ENCODE assay signal across 16 cellular contexts in the genomic region with DNA sequence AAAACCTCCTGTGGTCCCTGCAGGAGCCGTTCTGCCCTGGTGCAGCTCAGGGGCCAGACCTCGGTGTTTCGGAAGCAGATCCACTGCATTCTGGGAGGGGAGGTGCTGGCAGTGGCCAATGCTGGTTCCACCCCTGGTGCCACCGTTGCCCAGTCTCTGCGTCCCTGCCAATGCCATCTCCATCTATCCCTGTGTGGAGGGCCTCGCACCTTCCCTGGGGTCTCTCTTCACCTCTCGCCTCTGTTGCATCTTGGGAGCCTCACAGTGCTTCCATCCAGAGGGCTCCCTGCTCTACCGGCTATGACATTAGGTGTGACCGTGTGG. TPM values are rescaled to one million over a fixed set of nuclear protein-coding genes. Genes with fewer than 3 reads are reported as not detected.
DNase-seq lines count a peak whose midpoint lies in the region; ATAC-seq, FAIRE-seq and TF ChIP-seq lines count a peak whose summit lies in the region.
"Had no signal": no experiment of that assay in that cellular context is flagged by ENCODE, and none has a peak within 500 bp of the region (broad histone marks: within the 10 kb centered on the region; RNA-seq: fewer than 3 reads in every experiment).

No MANE protein-coding gene starts in this region.

- H3K9ac ChIP-seq in H9 (ENCODE audit: extremely low read depth, insufficient read length, low read length) (no peak overlapping the region), astrocyte (ENCODE audit: low read length) (peak overlapping the region; percentile 52), skeletal muscle satellite cell (ENCODE audit: low read depth, low read length) (peak overlapping the region; percentile 25)

- H3K36me3 ChIP-seq in astrocyte (ENCODE audit: insufficient read depth, low read length) (no peaks in the 10 kb centered on the region), hepatocyte (replicated peaks; ENCODE audit: insufficient read depth, low read depth) (no peaks in the 10 kb centered on the region), skeletal muscle satellite cell (ENCODE audit: insufficient read depth, low read length) (peaks cover 3% of the 10 kb centered on the region)

- H2BK120ac ChIP-seq in H9 (ENCODE audit: low read depth, low read length, poor library complexity, severe bottlenecking) = no peak overlapping the region

- H3K27me3 ChIP-seq in H9 (ENCODE audit: insufficient read depth, low read length) (no peaks in the 10 kb centered on the region), astrocyte (ENCODE audit: insufficient read depth, low read length) (no peaks in the 10 kb centered on the region), hepatocyte (no peaks in the 10 kb centered on the region), skeletal muscle satellite cell (ENCODE audit: control insufficient read depth, insufficient read depth, low read length) (no peaks in the 10 kb centered on the region)

- H3K4me3 ChIP-seq in astrocyte (ENCODE audit: insufficient read depth, low read depth, low read length) (no peak overlapping the region), hepatocyte (no peak overlapping the region), skeletal muscle satellite cell (ENCODE audit: low read length) (peak overlapping the region; percentile 55)
- H3K4me3 ChIP-seq: GM23338, lung had no signal

- no peaks in the 10 kb centered on the region for H3K79me1 ChIP-seq in H9 (ENCODE audit: insufficient read depth, low read depth, low read length, poor library complexity, severe bottlenecking)

- H3K4me1 Mint-ChIP-seq in H9 (peaks cover 38 to 53% of the 10 kb centered on the region in 2 experiments), astrocyte (ENCODE audit: low read depth, unreplicated experiment) (peaks cover 55% of the 10 kb centered on the region)

- no peak overlapping the region for H3K4ac ChIP-seq in H9 (ENCODE audit: low read depth, low read length)

- no peaks in the 10 kb centered on the region for H4K20me1 ChIP-seq in H9 (ENCODE audit: control insufficient read depth, insufficient read depth, insufficient read length)
- H4K20me1 ChIP-seq in astrocyte (ENCODE audit: insufficient read depth, low read length) = peaks cover 90% of the 10 kb centered on the region
- no peaks in the 10 kb centered on the region for H4K20me1 ChIP-seq in hepatocyte (ENCODE audit: insufficient read depth, poor library complexity, severe bottlenecking)

- H4K91ac ChIP-seq in H9 (ENCODE audit: insufficient read length, low read depth, low read length) = no peak overlapping the region

- H3K56ac ChIP-seq in H9 (ENCODE audit: insufficient read length, low read depth, low read length) = no peak overlapping the region

- no peak overlapping the region for H2BK5ac ChIP-seq in H9 (ENCODE audit: insufficient read length, low read length)

- H3K9me3 ChIP-seq in H9 (ENCODE audit: control insufficient read depth, low read depth, low read length) (no peaks in the 10 kb centered on the region), astrocyte (ENCODE audit: insufficient read depth, low read depth, low read length) (no peaks in the 10 kb centered on the region), hepatocyte (ENCODE audit: low read depth) (no peaks in the 10 kb centered on the region), skeletal muscle satellite cell (replicated peaks; ENCODE audit: low read length) (no peaks in the 10 kb centered on the region)

- H3K27ac ChIP-seq in H9 (ENCODE audit: insufficient read length, low read depth, low read length) (no peak overlapping the region), astrocyte (ENCODE audit: low read depth, low read length) (no peak overlapping the region), hepatocyte (peak overlapping the region; percentile 20)
- H3K27ac ChIP-seq: HL-60 had no signal

- H3K18ac ChIP-seq in H9 (ENCODE audit: insufficient read length, low read depth, low read length) = no peak overlapping the region

- H3K23ac ChIP-seq in H9 (ENCODE audit: insufficient read length, low read depth, low read length) = no peak overlapping the region

- no peak for TF ChIP-seq CTCF in H9 (conservative IDR thresholded peaks at IDR 0.05)
- TF ChIP-seq CTCF in astrocyte (IDR thresholded peaks at IDR 0.05; ENCODE audit: insufficient read depth, low read depth, low read length) = no peak
- no peak for TF ChIP-seq CTCF in hepatocyte (IDR thresholded peaks at IDR 0.05; ENCODE audit: poor library complexity)

- no peaks in the 10 kb centered on the region for H3K9me2 ChIP-seq in hepatocyte (replicated peaks; ENCODE audit: insufficient read depth)

- peak overlapping the region; percentile 16; the same call in 1 of the 2 replicates for H3K14ac ChIP-seq in H9 (ENCODE audit: insufficient read depth, low read length)

- H4K8ac ChIP-seq in H9 (replicated peaks; ENCODE audit: insufficient read length, low read depth, low read length) = no peak overlapping the region

- no peak overlapping the region for H4K5ac ChIP-seq in H9 (ENCODE audit: insufficient read length, low read depth, low read length)

- H2AK5ac ChIP-seq in H9 (ENCODE audit: insufficient read length, low read length) = no peak overlapping the region

- no peak overlapping the region for H2BK20ac ChIP-seq in H9 (ENCODE audit: low read depth, low read length, poor library complexity, severe bottlenecking)

- no peak overlapping the region for H2BK15ac ChIP-seq in H9 (ENCODE audit: low read depth, low read length)

- no peak overlapping the region for H2AFZ ChIP-seq in H9 (ENCODE audit: low read length)
- no peak overlapping the region for H2AFZ ChIP-seq in astrocyte (ENCODE audit: low read depth, low read length)
- H2AFZ ChIP-seq in hepatocyte = no peak overlapping the region
- H2AFZ ChIP-seq: GM23338 had no signal

- no peak overlapping the region for H3T11ph ChIP-seq in H9 (ENCODE audit: low read length)

- H3K23me2 ChIP-seq in H9 (ENCODE audit: insufficient read length, low read depth, low read length, poor library complexity, severe bottlenecking) = no peaks in the 10 kb centered on the region

- H3K79me2 ChIP-seq in H9 (ENCODE audit: insufficient read depth, low read length) (no peaks in the 10 kb centered on the region; the same call in 1 of the 2 replicates), astrocyte (ENCODE audit: insufficient read depth, low read length) (peaks cover 93% of the 10 kb centered on the region), hepatocyte (peaks cover 68% of the 10 kb centered on the region)

- no CpG with 5 or more reads among the region's 9 CpGs for WGBS in H9 (ENCODE audit: extremely low coverage, insufficient read length, low lambda C conversion rate)
- WGBS in hepatocyte (ENCODE audit: low lambda C conversion rate, missing lambda C conversion rate) = 83% methylated on average over 9 of the region's 9 CpGs

- no peak for ATAC-seq in GM19324 (IDR thresholded peaks at IDR 0.05; ENCODE audit: low FRiP score, unreplicated experiment)

- H2BK12ac ChIP-seq in H9 (ENCODE audit: insufficient read length, low read depth, low read length) = no peak overlapping the region

- no peaks in the 10 kb centered on the region for H3K9me3 Mint-ChIP-seq in H9
- no peaks in the 10 kb centered on the region for H3K9me3 Mint-ChIP-seq in astrocyte (ENCODE audit: unreplicated experiment)
- H3K9me3 Mint-ChIP-seq: activated CD4-positive, alpha-beta T cell treated with anti-CD3 and anti-CD28 coated beads, Interleukin-2, amount 10 ng/mL, durations not matched to agents 24 days and 14 days; GM23338; T-helper 2 cell treated with Interferon-gamma antibody and Interleukin-4, amounts not matched to agents 5 μg/mL and 100 μg/mL, for 36 hours had no signal

- H3K36me3 Mint-ChIP-seq in H9 (ENCODE audit: insufficient read depth in 1 of 3, low read depth in 3 of 3) (no peaks in the 10 kb centered on the region), astrocyte (ENCODE audit: low read depth, unreplicated experiment) (peaks cover 1% of the 10 kb centered on the region)

- H3K27ac Mint-ChIP-seq in H9 (no peak overlapping the region; a peak in 1 of 7 replicates), astrocyte (ENCODE audit: unreplicated experiment) (no peak overlapping the region)
- H3K27ac Mint-ChIP-seq: activated CD4-positive, alpha-beta T cell treated with anti-CD3 and anti-CD28 coated beads, Interleukin-2, amount 10 ng/mL, durations not matched to agents 24 days and 14 days; T-helper 2 cell treated with Interferon-gamma antibody and Interleukin-4, amounts not matched to agents 5 μg/mL and 100 μg/mL, for 36 hours had no signal

- H3K4me3 Mint-ChIP-seq in H9 = no peak overlapping the region; a peak in 1 of 5 replicates
- H3K4me3 Mint-ChIP-seq in astrocyte (ENCODE audit: unreplicated experiment) = no peak overlapping the region
- H3K4me3 Mint-ChIP-seq: activated CD4-positive, alpha-beta T cell treated with anti-CD3 and anti-CD28 coated beads, Interleukin-2, amount 10 ng/mL, durations not matched to agents 24 days and 14 days; T-helper 2 cell treated with Interferon-gamma antibody and Interleukin-4, amounts not matched to agents 5 μg/mL and 100 μg/mL, for 36 hours had no signal

- H3K27me3 Mint-ChIP-seq in H9 (ENCODE audit: low read depth) (no peaks in the 10 kb centered on the region), astrocyte (ENCODE audit: low read depth, unreplicated experiment) (no peaks in the 10 kb centered on the region)
- H3K27me3 Mint-ChIP-seq: activated CD4-positive, alpha-beta T cell treated with anti-CD3 and anti-CD28 coated beads, Interleukin-2, amount 10 ng/mL, durations not matched to agents 24 days and 14 days had no signal

- DNase-seq in H9 = no peak
- DNase-seq in astrocyte (ENCODE audit: low read depth) = no peak
- no peak for DNase-seq in hepatocyte (ENCODE audit: low spot score)
- no peak for DNase-seq in NOMO-1 treated with DMSO at 0.1 percent for 48 hours (lab: John Stamatoyannopoulos, UW; ENCODE audit: unreplicated experiment)
- no peak for DNase-seq in DMS 273 (lab: John Stamatoyannopoulos, UW; ENCODE audit: unreplicated experiment)
- DNase-seq in Ammon's horn (ENCODE audit: low spot score) = no peak
- DNase-seq: activated CD4-positive, alpha-beta T cell treated with anti-CD3 and anti-CD28 coated beads, Interleukin-2, amount 10 ng/mL, durations not matched to agents 24 days and 14 days; hippocampal formation; NCI-H226; stimulated activated CD4-positive, alpha-beta T cell treated with anti-CD3 and anti-CD28 coated beads, Interleukin-2, amount 100 ng/mL, for 24 hours had no signal

- peaks cover 3% of the 10 kb centered on the region; the same call in 1 of the 2 replicates for H3K4me1 ChIP-seq in H9 (ENCODE audit: insufficient read depth, low read length)
- H3K4me1 ChIP-seq in astrocyte (ENCODE audit: insufficient read depth, low read length) = peaks cover 61% of the 10 kb centered on the region
- peaks cover 37% of the 10 kb centered on the region for H3K4me1 ChIP-seq in hepatocyte (ENCODE audit: insufficient read depth)
- H3K4me1 ChIP-seq in skeletal muscle satellite cell (ENCODE audit: control insufficient read depth, insufficient read depth, low read length) = peaks cover 62% of the 10 kb centered on the region

- no peak for FAIRE-seq in astrocyte (lab: Jason Lieb, UNC)

- H3K4me2 ChIP-seq in H9 (ENCODE audit: insufficient read depth, insufficient read length, low read length) = no peak overlapping the region
- H3K4me2 ChIP-seq in astrocyte (ENCODE audit: low read length) = peak overlapping the region; percentile 80
- peak overlapping the region; percentile 78 for H3K4me2 ChIP-seq in hepatocyte
- peak overlapping the region; percentile 78 for H3K4me2 ChIP-seq in skeletal muscle satellite cell (ENCODE audit: low read length)
- H3K4me2 ChIP-seq: GM23338 had no signal

RNA-seq across cellular contexts. Expression of a gene that starts 15.3 kb away (rescaled TPM):
- total RNA-seq in H9 (2021) (35.0 and 38.1 TPM in 2 replicates), astrocyte (119 and 126 TPM in 2 replicates), hepatocyte (16.8 and 16.9 TPM in 2 replicates)
- polyA plus RNA-seq in hepatocyte = 20.9 and 25.3 TPM in 2 replicates
- total RNA-seq in skeletal muscle satellite cell (2012; rRNA removed) = 34.0 and 41.7 TPM in 2 replicates
